ENCODE assay signal across 1 cellular context in genomic region chr7:50921114-50921513, GRCh38.
TF ChIP-seq lines count a peak whose summit lies in the region.

No MANE protein-coding gene starts in this region.

TF ChIP-seq in HepG2, 621 proteins besides CTCF, POLR2A, EP300 and RAD21 (continued from another document):
- TF ChIP-seq PRDM10 (CRISPR knock-in tag; IDR thresholded peaks at IDR 0.05; ENCODE audit: low read depth) (no peak), ZNF790 (CRISPR knock-in tag; IDR thresholded peaks at IDR 0.05; ENCODE audit: borderline replicate concordance) (no peak), ZFYVE20 (CRISPR knock-in tag; IDR thresholded peaks at IDR 0.05; ENCODE audit: borderline replicate concordance, low read depth) (no peak), KMT2B (CRISPR knock-in tag; IDR thresholded peaks at IDR 0.05) (no peak), SAP130 (CRISPR knock-in tag; IDR thresholded peaks at IDR 0.05; ENCODE audit: low read depth) (no peak)
